ENCODE assay signal across 8 cellular contexts in genomic region chr4:94452476-94453300, GRCh38. TPM values are rescaled to one million over a fixed set of nuclear protein-coding genes. Genes with fewer than 3 reads are reported as not detected.
A peak's percentile ranks its signal among the peaks of the same experiment; 100 is the strongest.
DNase-seq lines count a peak whose midpoint lies in the region; ATAC-seq, FAIRE-seq and TF ChIP-seq lines count a peak whose summit lies in the region.

No MANE protein-coding gene starts in this region.

- TF ChIP-seq CTCF in chondrocyte (IDR thresholded peaks at IDR 0.05) (no peak), keratinocyte (optimal IDR thresholded peaks at IDR 0.05 in 1 of 3, IDR thresholded peaks at IDR 0.05 in 1 of 3, conservative IDR thresholded peaks at IDR 0.05 in 1 of 3; ENCODE audit: extremely low read depth in 1 of 3, insufficient read depth in 2 of 3, low read length in 3 of 3) (no peak)

- peaks cover 58% of the 10 kb centered on the region for H3K79me2 ChIP-seq in keratinocyte (ENCODE audit: control insufficient read depth, insufficient read depth, low read length)

- peak; percentile 94 for FAIRE-seq in keratinocyte (lab: Jason Lieb, UNC)

- dilution Hi-C loops in keratinocyte (cut with MboI; ENCODE audit: extremely low pct_ligation_motif_present, low sequenced_read_pairs), result no loop called here

- H3K9ac ChIP-seq in BLaER1, result peak overlapping the region; percentile 80
- H3K9ac ChIP-seq in HUES6 (ENCODE audit: low read length), result peak overlapping the region; percentile 96
- H3K9ac ChIP-seq in keratinocyte (ENCODE audit: control insufficient read depth, extremely low read depth, insufficient read depth, low read length), result peak overlapping the region; percentile 89

- peak overlapping the region; percentile 95 for H3K4me2 ChIP-seq in BLaER1
- peak overlapping the region; percentile 55 for H3K4me2 ChIP-seq in keratinocyte (ENCODE audit: control insufficient read depth, extremely low read depth, insufficient read depth, low read depth, low read length)

- H3K27ac ChIP-seq in BLaER1 (no peak overlapping the region), HUES6 (ENCODE audit: low read depth, low read length) (peak overlapping the region; percentile 91; the same call in 1 of the 2 replicates), keratinocyte (ENCODE audit: control insufficient read depth, insufficient read depth, low read length) (peak overlapping the region; percentile 92), skin epidermis (peak overlapping the region; percentile 80 to 99 (median 95))

- H3K4me3 ChIP-seq in BLaER1, result peak overlapping the region; percentile 96
- H3K4me3 ChIP-seq in HUES6 (ENCODE audit: low read depth, low read length), result peak overlapping the region; percentile 89
- H3K4me3 ChIP-seq in keratinocyte (ENCODE audit: control insufficient read depth in 2 of 3, extremely low read depth in 1 of 3, insufficient read depth in 2 of 3, low read depth in 1 of 3, low read length in 3 of 3), result peak overlapping the region; percentile 92 to 97 (median 96)
- peak overlapping the region; percentile 68 to 98 (median 95) for H3K4me3 ChIP-seq in skin epidermis

- H3K27ac Mint-ChIP-seq in chondrocyte (ENCODE audit: unreplicated experiment), result peak overlapping the region; percentile 93

- H3K4me1 ChIP-seq in BLaER1 (peaks cover 16% of the 10 kb centered on the region), HUES6 (ENCODE audit: control insufficient read depth, insufficient read depth, low read length) (peaks cover 35% of the 10 kb centered on the region), keratinocyte (ENCODE audit: control insufficient read depth, extremely low read depth, insufficient read depth, low read length) (peaks cover 29% of the 10 kb centered on the region)

- peaks cover 9% of the 10 kb centered on the region; the same call in 1 of the 2 replicates for H4K20me1 ChIP-seq in BLaER1
- no peaks in the 10 kb centered on the region for H4K20me1 ChIP-seq in keratinocyte (ENCODE audit: control insufficient read depth, extremely low read depth, insufficient read depth, low read length)

- H3K9me3 ChIP-seq in BLaER1 (no peaks in the 10 kb centered on the region), HUES6 (ENCODE audit: control insufficient read depth, insufficient read depth, low read depth, low read length) (no peaks in the 10 kb centered on the region), keratinocyte (ENCODE audit: control insufficient read depth, low read depth, low read length) (no peaks in the 10 kb centered on the region)

- no peaks in the 10 kb centered on the region for H3K9me3 Mint-ChIP-seq in chondrocyte (ENCODE audit: low read depth)

- no peaks in the 10 kb centered on the region for H3K36me3 ChIP-seq in BLaER1
- peaks cover 13% of the 10 kb centered on the region for H3K36me3 ChIP-seq in HUES6 (ENCODE audit: control insufficient read depth, insufficient read depth, low read length)
- H3K36me3 ChIP-seq in keratinocyte (ENCODE audit: control insufficient read depth in 2 of 2, extremely low read depth in 1 of 2, insufficient read depth in 2 of 2, low read length in 2 of 2), result peaks cover 0 to 9% of the 10 kb centered on the region in 2 experiments

- H3K27me3 Mint-ChIP-seq in chondrocyte (ENCODE audit: low read depth), result no peaks in the 10 kb centered on the region

- DNase-seq in T-helper 9 cell, result peak; percentile 3
- peak; percentile 94 for DNase-seq in chondrocyte (ENCODE audit: low spot score)
- DNase-seq in keratinocyte (ENCODE audit: low read depth, low spot score), result no peak
- no peak for DNase-seq in stimulated activated naive CD4-positive, alpha-beta T cell treated with Interleukin-2 at 50 U/mL for 16 hours (lab: John Stamatoyannopoulos, UW)

- H3K4me1 Mint-ChIP-seq in chondrocyte (ENCODE audit: low read depth), result peaks cover 51% of the 10 kb centered on the region

- peaks cover 2% of the 10 kb centered on the region for H3K9me1 ChIP-seq in keratinocyte (ENCODE audit: control insufficient read depth, extremely low read depth, insufficient read depth, low read length)

- peak; percentile 3 for ATAC-seq in GM19023 (IDR thresholded peaks at IDR 0.05; ENCODE audit: unreplicated experiment)

- peak overlapping the region; percentile 84 for H3K4me3 Mint-ChIP-seq in chondrocyte (ENCODE audit: unreplicated experiment)

- peak overlapping the region; percentile 64 for H2AFZ ChIP-seq in keratinocyte (ENCODE audit: control insufficient read depth, low read length)

- H3K27me3 ChIP-seq in BLaER1 (peaks cover 27% of the 10 kb centered on the region), HUES6 (ENCODE audit: control insufficient read depth, insufficient read depth, low read length) (no peaks in the 10 kb centered on the region), keratinocyte (ENCODE audit: control insufficient read depth, extremely low read depth, insufficient read depth, low read length) (no peaks in the 10 kb centered on the region)

- H3K36me3 Mint-ChIP-seq in chondrocyte (ENCODE audit: low read depth), result peaks cover 6% of the 10 kb centered on the region

RNA-seq across cellular contexts. Expression of gene PDLIM5, which starts 0.9 kb away (rescaled TPM):
- 268 to 329 TPM (median 317 TPM) in 3 replicates for total RNA-seq in chondrocyte
- polyA plus RNA-seq in keratinocyte, result 112 to 123 TPM (median 121 TPM) in 3 replicates
- 70.2 TPM for polyA plus RNA-seq in keratinocyte (2011; ENCODE audit: low read depth)
- polyA plus RNA-seq in keratinocyte (2011; cell fraction: cytosol; rRNA removed), result 86.5 and 117 TPM in 2 replicates
- 138 and 152 TPM in 2 replicates for polyA plus RNA-seq in keratinocyte (2011; cell fraction: nucleus; rRNA removed)
- 42.5 and 63.4 TPM in 2 replicates for polyA plus RNA-seq in keratinocyte (2012; ENCODE audit: low replicate concordance)
- 185 to 420 TPM (median 373 TPM) in 3 replicates for polyA minus RNA-seq in keratinocyte
- 88.2 TPM for polyA minus RNA-seq in keratinocyte (2011; cell fraction: cytosol; rRNA and poly(A)+ RNA removed)
- polyA minus RNA-seq in keratinocyte (2011; cell fraction: nucleus; rRNA and poly(A)+ RNA removed), result 164 and 306 TPM in 2 replicates

Comparison
In these comparisons a context has a peak if more than half of its experiments do, and no peak if none do; other contexts are left out.
1. DNase-seq: peak in T-helper 9 cell (single experiment) and chondrocyte (single experiment); none in keratinocyte (single experiment) and stimulated activated naive CD4-positive, alpha-beta T cell treated with Interleukin-2 at 50 U/mL for 16 hours (single experiment).
2. Peak in every context shown above with its lines, with median percentiles within 50 percentile points of each other: H3K4me3 ChIP-seq and H3K9ac ChIP-seq.